In the genomic region with DNA sequence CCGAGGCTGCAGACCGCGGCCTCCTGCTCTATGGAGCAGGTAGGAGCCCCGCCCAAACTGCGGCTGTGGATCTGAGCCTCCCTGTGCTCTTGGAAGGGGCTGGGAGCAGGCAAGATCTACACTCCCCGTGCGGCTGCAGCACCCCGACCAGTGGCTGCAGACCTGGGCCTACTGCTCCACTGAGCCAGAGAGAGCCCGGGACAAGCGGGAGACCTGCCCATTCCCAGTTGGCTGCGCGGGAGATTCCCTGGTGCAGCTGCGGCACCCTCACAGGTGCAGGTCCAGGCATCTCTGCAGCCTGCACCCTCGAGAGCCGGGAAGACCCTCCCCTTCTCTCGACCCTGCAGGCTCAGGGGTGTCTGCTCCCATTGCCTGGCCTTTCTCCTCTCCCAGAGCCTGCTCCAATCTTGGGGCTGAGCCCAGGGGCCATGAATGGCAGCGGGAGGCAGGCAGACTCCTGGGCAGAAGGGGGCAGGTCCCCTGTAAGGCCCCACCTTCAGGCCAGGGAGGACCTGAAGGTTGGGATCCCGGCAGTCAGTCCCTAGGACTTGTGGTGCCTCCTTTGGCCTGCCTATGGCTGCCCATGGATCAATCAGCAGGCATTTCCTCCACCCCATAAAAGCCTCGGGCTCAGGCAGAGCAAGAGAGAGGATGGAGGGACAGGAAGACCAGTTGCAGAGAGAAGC, we compare ENCODE assay signal across 2 cellular contexts.
TF ChIP-seq lines count a peak whose summit lies in the region.

No MANE protein-coding gene starts in this region.

TF ChIP-seq in A549, 52 proteins besides CTCF, POLR2A, EP300 and RAD21 (continued from another document):
- TF ChIP-seq PBX3 (IDR thresholded peaks at IDR 0.05) (no peak), HOXB13 (CRISPR knock-in tag; IDR thresholded peaks at IDR 0.05; ENCODE audit: low read depth) (no peak), JUNB (IDR thresholded peaks at IDR 0.05) (no peak), RCOR1 (IDR thresholded peaks at IDR 0.05; ENCODE audit: low read depth, low read length) (no peak), HDAC2 (IDR thresholded peaks at IDR 0.05) (no peak), GATA3 (IDR thresholded peaks at IDR 0.05; ENCODE audit: borderline replicate concordance) (no peak), HOXA7 (CRISPR knock-in tag; IDR thresholded peaks at IDR 0.05) (no peak), HES2 (IDR thresholded peaks at IDR 0.05) (no peak), RFX5 (IDR thresholded peaks at IDR 0.05) (no peak), NFE2L2 (conservative IDR thresholded peaks at IDR 0.05; ENCODE audit: low read length) (no peak), PHF8 (IDR thresholded peaks at IDR 0.05; ENCODE audit: borderline replicate concordance, low read depth) (no peak), EHMT2 (IDR thresholded peaks at IDR 0.05; ENCODE audit: low read depth) (no peak), MAZ (IDR thresholded peaks at IDR 0.05; ENCODE audit: borderline replicate concordance, low read depth, low read length) (no peak), NPAS2 (CRISPR knock-in tag; IDR thresholded peaks at IDR 0.05; ENCODE audit: borderline replicate concordance) (no peak)
- TF ChIP-seq, protein P1, sequence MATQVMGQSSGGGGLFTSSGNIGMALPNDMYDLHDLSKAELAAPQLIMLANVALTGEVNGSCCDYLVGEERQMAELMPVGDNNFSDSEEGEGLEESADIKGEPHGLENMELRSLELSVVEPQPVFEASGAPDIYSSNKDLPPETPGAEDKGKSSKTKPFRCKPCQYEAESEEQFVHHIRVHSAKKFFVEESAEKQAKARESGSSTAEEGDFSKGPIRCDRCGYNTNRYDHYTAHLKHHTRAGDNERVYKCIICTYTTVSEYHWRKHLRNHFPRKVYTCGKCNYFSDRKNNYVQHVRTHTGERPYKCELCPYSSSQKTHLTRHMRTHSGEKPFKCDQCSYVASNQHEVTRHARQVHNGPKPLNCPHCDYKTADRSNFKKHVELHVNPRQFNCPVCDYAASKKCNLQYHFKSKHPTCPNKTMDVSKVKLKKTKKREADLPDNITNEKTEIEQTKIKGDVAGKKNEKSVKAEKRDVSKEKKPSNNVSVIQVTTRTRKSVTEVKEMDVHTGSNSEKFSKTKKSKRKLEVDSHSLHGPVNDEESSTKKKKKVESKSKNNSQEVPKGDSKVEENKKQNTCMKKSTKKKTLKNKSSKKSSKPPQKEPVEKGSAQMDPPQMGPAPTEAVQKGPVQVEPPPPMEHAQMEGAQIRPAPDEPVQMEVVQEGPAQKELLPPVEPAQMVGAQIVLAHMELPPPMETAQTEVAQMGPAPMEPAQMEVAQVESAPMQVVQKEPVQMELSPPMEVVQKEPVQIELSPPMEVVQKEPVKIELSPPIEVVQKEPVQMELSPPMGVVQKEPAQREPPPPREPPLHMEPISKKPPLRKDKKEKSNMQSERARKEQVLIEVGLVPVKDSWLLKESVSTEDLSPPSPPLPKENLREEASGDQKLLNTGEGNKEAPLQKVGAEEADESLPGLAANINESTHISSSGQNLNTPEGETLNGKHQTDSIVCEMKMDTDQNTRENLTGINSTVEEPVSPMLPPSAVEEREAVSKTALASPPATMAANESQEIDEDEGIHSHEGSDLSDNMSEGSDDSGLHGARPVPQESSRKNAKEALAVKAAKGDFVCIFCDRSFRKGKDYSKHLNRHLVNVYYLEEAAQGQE (IDR thresholded peaks at IDR 0.05): no peak
- TF ChIP-seq, protein P2, sequence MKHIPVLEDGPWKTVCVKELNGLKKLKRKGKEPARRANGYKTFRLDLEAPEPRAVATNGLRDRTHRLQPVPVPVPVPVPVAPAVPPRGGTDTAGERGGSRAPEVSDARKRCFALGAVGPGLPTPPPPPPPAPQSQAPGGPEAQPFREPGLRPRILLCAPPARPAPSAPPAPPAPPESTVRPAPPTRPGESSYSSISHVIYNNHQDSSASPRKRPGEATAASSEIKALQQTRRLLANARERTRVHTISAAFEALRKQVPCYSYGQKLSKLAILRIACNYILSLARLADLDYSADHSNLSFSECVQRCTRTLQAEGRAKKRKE (CRISPR knock-in tag; IDR thresholded peaks at IDR 0.05; ENCODE audit: low read depth): no peak

TF ChIP-seq in WTC11, 78 proteins besides CTCF, POLR2A, EP300 and RAD21 (continued from another document):
- TF ChIP-seq MLX (CRISPR knock-in tag; IDR thresholded peaks at IDR 0.05) (no peak), ATF1 (CRISPR knock-in tag; IDR thresholded peaks at IDR 0.05) (no peak), HMGA2 (CRISPR knock-in tag; IDR thresholded peaks at IDR 0.05) (no peak), CREB1 (CRISPR knock-in tag; IDR thresholded peaks at IDR 0.05) (no peak), JUN (CRISPR knock-in tag; IDR thresholded peaks at IDR 0.05) (no peak), KAT7 (CRISPR knock-in tag; IDR thresholded peaks at IDR 0.05; ENCODE audit: borderline replicate concordance) (no peak), ZNF671 (CRISPR knock-in tag; IDR thresholded peaks at IDR 0.05) (no peak), GRHL2 (CRISPR knock-in tag; IDR thresholded peaks at IDR 0.05; ENCODE audit: insufficient replicate concordance, severe bottlenecking) (no peak), NFYB (CRISPR knock-in tag; conservative IDR thresholded peaks at IDR 0.05; ENCODE audit: low read depth) (no peak)
- TF ChIP-seq, protein P3, sequence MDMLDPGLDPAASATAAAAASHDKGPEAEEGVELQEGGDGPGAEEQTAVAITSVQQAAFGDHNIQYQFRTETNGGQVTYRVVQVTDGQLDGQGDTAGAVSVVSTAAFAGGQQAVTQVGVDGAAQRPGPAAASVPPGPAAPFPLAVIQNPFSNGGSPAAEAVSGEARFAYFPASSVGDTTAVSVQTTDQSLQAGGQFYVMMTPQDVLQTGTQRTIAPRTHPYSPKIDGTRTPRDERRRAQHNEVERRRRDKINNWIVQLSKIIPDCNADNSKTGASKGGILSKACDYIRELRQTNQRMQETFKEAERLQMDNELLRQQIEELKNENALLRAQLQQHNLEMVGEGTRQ (CRISPR knock-in tag; IDR thresholded peaks at IDR 0.05): no peak
- TF ChIP-seq, protein P4, sequence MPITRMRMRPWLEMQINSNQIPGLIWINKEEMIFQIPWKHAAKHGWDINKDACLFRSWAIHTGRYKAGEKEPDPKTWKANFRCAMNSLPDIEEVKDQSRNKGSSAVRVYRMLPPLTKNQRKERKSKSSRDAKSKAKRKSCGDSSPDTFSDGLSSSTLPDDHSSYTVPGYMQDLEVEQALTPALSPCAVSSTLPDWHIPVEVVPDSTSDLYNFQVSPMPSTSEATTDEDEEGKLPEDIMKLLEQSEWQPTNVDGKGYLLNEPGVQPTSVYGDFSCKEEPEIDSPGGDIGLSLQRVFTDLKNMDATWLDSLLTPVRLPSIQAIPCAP (CRISPR knock-in tag; IDR thresholded peaks at IDR 0.05): no peak
TF ChIP-seq in WTC11: peak in this region for 0.
